ENCODE assay signal across 23 cellular contexts in genomic region chr5:116402235-116402634, GRCh38.
"Had no signal": no experiment of that assay in that cellular context is flagged by ENCODE, and none has a peak within 500 bp of the region (broad histone marks: within the 10 kb centered on the region; RNA-seq: fewer than 3 reads in every experiment).

No MANE protein-coding gene starts in this region.

- H3K9me3 Mint-ChIP-seq: dendritic cell treated with granulocyte-macrophage colony-stimulating factor and Interleukin-4, amounts not matched to agents 40 ng/mL and 50 ng/mL, for 4 days; effector memory CD8-positive, alpha-beta T cell; immature natural killer cell; memory B cell; natural killer cell; neural crest cell; stimulated activated naive CD8-positive, alpha-beta T cell treated with anti-CD3 and anti-CD28 coated beads, Interleukin-15, amount 100 ng/mL, for 72 hours; type B pancreatic cell had no signal

- H3K27me3 Mint-ChIP-seq: dendritic cell treated with granulocyte-macrophage colony-stimulating factor and Interleukin-4, amounts not matched to agents 40 ng/mL and 50 ng/mL, for 4 days; effector memory CD8-positive, alpha-beta T cell; memory B cell; stimulated activated naive CD8-positive, alpha-beta T cell treated with anti-CD3 and anti-CD28 coated beads, Interleukin-15, amount 100 ng/mL, for 72 hours; type B pancreatic cell had no signal

- H3K27ac ChIP-seq: colonic mucosa, parathyroid adenoma, prostate gland, right atrium auricular region, testis, tibial artery had no signal

- H3K4me3 Mint-ChIP-seq: dendritic cell treated with granulocyte-macrophage colony-stimulating factor and Interleukin-4, amounts not matched to agents 40 ng/mL and 50 ng/mL, for 4 days; effector memory CD8-positive, alpha-beta T cell; immature natural killer cell; memory B cell; natural killer cell; neural crest cell; stimulated activated naive CD8-positive, alpha-beta T cell treated with anti-CD3 and anti-CD28 coated beads, Interleukin-15, amount 100 ng/mL, for 72 hours had no signal

- H3K4me1 Mint-ChIP-seq: immature natural killer cell; natural killer cell; stimulated activated naive CD8-positive, alpha-beta T cell treated with anti-CD3 and anti-CD28 coated beads, Interleukin-15, amount 100 ng/mL, for 72 hours had no signal

- DNase-seq: colonic mucosa; effector memory CD8-positive, alpha-beta T cell; erythroblast; immature natural killer cell; islet precursor cell; kidney glomerular epithelial cell; left ventricle myocardium superior; natural killer cell; stimulated activated CD4-positive, alpha-beta T cell treated with anti-CD3 and anti-CD28 coated beads, Interleukin-12 subunit alpha, Interleukin-12 subunit beta, amount 100 ng/mL, for 4 hours; stimulated activated CD4-positive, alpha-beta T cell treated with anti-CD3 and anti-CD28 coated beads, Interleukin-1b, Interleukin-23, amount 100 ng/mL, for 48 hours; stimulated activated CD4-positive, alpha-beta T cell treated with anti-CD3 and anti-CD28 coated beads, Interleukin-4, amount 100 ng/mL, for 1 hour; stimulated activated CD8-positive, alpha-beta memory T cell treated with anti-CD3 and anti-CD28 coated beads, Interleukin-4, amount 100 ng/mL, for 48 hours; stimulated activated naive CD4-positive, alpha-beta T cell; stimulated activated naive CD8-positive, alpha-beta T cell treated with anti-CD3 and anti-CD28 coated beads, Interleukin-15, amount 100 ng/mL, for 72 hours; testis; tibial artery had no signal

- H3K27me3 ChIP-seq: colonic mucosa, right atrium auricular region, testis, tibial artery had no signal

- H3K36me3 Mint-ChIP-seq: natural killer cell, type B pancreatic cell had no signal

- H3K27ac Mint-ChIP-seq: dendritic cell treated with granulocyte-macrophage colony-stimulating factor and Interleukin-4, amounts not matched to agents 40 ng/mL and 50 ng/mL, for 4 days; effector memory CD8-positive, alpha-beta T cell; immature natural killer cell; memory B cell; natural killer cell; stimulated activated naive CD8-positive, alpha-beta T cell treated with anti-CD3 and anti-CD28 coated beads, Interleukin-15, amount 100 ng/mL, for 72 hours; type B pancreatic cell had no signal
